In genomic region chr1:18928985-18929384, GRCh38 we compare ENCODE assay signal across 21 cellular contexts.
A peak's percentile ranks its signal among the peaks of the same experiment; 100 is the strongest.
DNase-seq lines count a peak whose midpoint lies in the region; ATAC-seq and TF ChIP-seq lines count a peak whose summit lies in the region.
"Had no signal": no experiment of that assay in that cellular context is flagged by ENCODE, and none has a peak within 500 bp of the region (broad histone marks: within the 10 kb centered on the region; RNA-seq: fewer than 3 reads in every experiment).

No MANE protein-coding gene starts in this region.

- no peaks in the 10 kb centered on the region for H3K9me3 Mint-ChIP-seq in activated naive CD4-positive, alpha-beta T cell treated with anti-CD3 and anti-CD28 coated beads, Interleukin-2, amount 50 U/mL, for 24 hours
- peaks cover 5% of the 10 kb centered on the region for H3K9me3 Mint-ChIP-seq in central memory CD8-positive, alpha-beta T cell
- peaks cover 5% of the 10 kb centered on the region for H3K9me3 Mint-ChIP-seq in stimulated activated memory B cell treated with anti-CD40 and anti-IgM and Interleukin-4, amounts not matched to agents 10 μg/mL and 1 μg/mL and 100 μg/mL, for 72 hours
- H3K9me3 Mint-ChIP-seq: dendritic cell treated with granulocyte-macrophage colony-stimulating factor and Interleukin-4, amounts not matched to agents 40 ng/mL and 50 ng/mL, for 4 days; IgD-negative memory B cell had no signal

- TF ChIP-seq CTCF in RWPE2 (IDR thresholded peaks at IDR 0.05; ENCODE audit: poor library complexity, severe bottlenecking), result no peak

- no peaks in the 10 kb centered on the region for H3K27me3 Mint-ChIP-seq in activated naive CD4-positive, alpha-beta T cell treated with anti-CD3 and anti-CD28 coated beads, Interleukin-2, amount 50 U/mL, for 24 hours
- H3K27me3 Mint-ChIP-seq in central memory CD8-positive, alpha-beta T cell, result no peaks in the 10 kb centered on the region
- no peaks in the 10 kb centered on the region for H3K27me3 Mint-ChIP-seq in stimulated activated memory B cell treated with anti-CD40 and anti-IgM and Interleukin-4, amounts not matched to agents 10 μg/mL and 1 μg/mL and 100 μg/mL, for 72 hours
- H3K27me3 Mint-ChIP-seq: IgD-negative memory B cell had no signal

- peaks cover 84% of the 10 kb centered on the region for H3K4me1 Mint-ChIP-seq in activated naive CD4-positive, alpha-beta T cell treated with anti-CD3 and anti-CD28 coated beads, Interleukin-2, amount 50 U/mL, for 24 hours
- peaks cover 83% of the 10 kb centered on the region for H3K4me1 Mint-ChIP-seq in central memory CD8-positive, alpha-beta T cell
- H3K4me1 Mint-ChIP-seq in stimulated activated memory B cell treated with anti-CD40 and anti-IgM and Interleukin-4, amounts not matched to agents 10 μg/mL and 1 μg/mL and 100 μg/mL, for 72 hours, result peaks cover 84% of the 10 kb centered on the region

- ATAC-seq in RWPE2 (ENCODE audit: low read depth) (no peak), HG03045 (IDR thresholded peaks at IDR 0.05; ENCODE audit: unreplicated experiment) (no peak)
- no peak for ATAC-seq in central memory CD8-positive, alpha-beta T cell (replicated peaks; ENCODE audit: extremely low read depth, poor library complexity, severe bottlenecking)
- no peak for ATAC-seq in stimulated activated memory B cell treated with anti-CD40 and anti-IgM and Interleukin-4, amounts not matched to agents 10 μg/mL and 1 μg/mL and 100 μg/mL, for 72 hours
- ATAC-seq: gastrocnemius medialis, left lobe of liver, mucosa of descending colon, right cardiac atrium had no signal

- H3K36me3 ChIP-seq in RWPE2 (ENCODE audit: low read depth), result no peaks in the 10 kb centered on the region
- H3K36me3 ChIP-seq: breast epithelium, gastrocnemius medialis, stomach had no signal

- H3K4me1 ChIP-seq in RWPE2 (ENCODE audit: insufficient read depth, poor library complexity, severe bottlenecking), result peaks cover 52% of the 10 kb centered on the region

- H3K4me3 ChIP-seq in RWPE2 (ENCODE audit: severe bottlenecking), result no peak overlapping the region
- H3K4me3 ChIP-seq: breast epithelium, gastrocnemius medialis, mucosa of descending colon, stomach had no signal

- H3K9me3 ChIP-seq in RWPE2 (ENCODE audit: severe bottlenecking), result no peaks in the 10 kb centered on the region
- H3K9me3 ChIP-seq: breast epithelium, gastrocnemius medialis, mucosa of descending colon, stomach had no signal

- H3K27ac ChIP-seq in RWPE2 (ENCODE audit: poor library complexity, severe bottlenecking), result peak overlapping the region; percentile 99
- H3K27ac ChIP-seq: gastrocnemius medialis, VCaP had no signal

- no peaks in the 10 kb centered on the region for H3K27me3 ChIP-seq in RWPE2 (ENCODE audit: insufficient read depth, poor library complexity, severe bottlenecking)
- H3K27me3 ChIP-seq: breast epithelium, gastrocnemius medialis, stomach had no signal

- H3K36me3 Mint-ChIP-seq in activated naive CD4-positive, alpha-beta T cell treated with anti-CD3 and anti-CD28 coated beads, Interleukin-2, amount 50 U/mL, for 24 hours, result peaks cover 2% of the 10 kb centered on the region
- H3K36me3 Mint-ChIP-seq in central memory CD8-positive, alpha-beta T cell (ENCODE audit: insufficient read depth), result peaks cover 24% of the 10 kb centered on the region
- peaks cover 6% of the 10 kb centered on the region for H3K36me3 Mint-ChIP-seq in stimulated activated memory B cell treated with anti-CD40 and anti-IgM and Interleukin-4, amounts not matched to agents 10 μg/mL and 1 μg/mL and 100 μg/mL, for 72 hours
- H3K36me3 Mint-ChIP-seq: IgD-negative memory B cell had no signal

- DNase-seq in activated naive CD4-positive, alpha-beta T cell treated with Interleukin-2 at 50 U/mL for 16 hours, result no peak
- DNase-seq in RWPE2 (ENCODE audit: low spot score) (no peak), KG1 (lab: John Stamatoyannopoulos, UW) (no peak), CD1c-positive myeloid dendritic cell (ENCODE audit: extremely low spot score) (no peak)
- no peak for DNase-seq in central memory CD8-positive, alpha-beta T cell (ENCODE audit: low spot score in 2 of 2)
- DNase-seq: activated CD8-positive, alpha-beta memory T cell treated with anti-CD3 and anti-CD28 coated beads for 24 hours; Calu3; gastrocnemius medialis; mucosa of descending colon; NCI-H187; NCI-H446 treated with DMSO at 0.1 percent for 48 hours; stomach had no signal

- H3K27ac Mint-ChIP-seq in activated naive CD4-positive, alpha-beta T cell treated with anti-CD3 and anti-CD28 coated beads, Interleukin-2, amount 50 U/mL, for 24 hours, result peak overlapping the region; percentile 77
- no peak overlapping the region for H3K27ac Mint-ChIP-seq in central memory CD8-positive, alpha-beta T cell (ENCODE audit: low read depth)
- peak overlapping the region; percentile 94 for H3K27ac Mint-ChIP-seq in stimulated activated memory B cell treated with anti-CD40 and anti-IgM and Interleukin-4, amounts not matched to agents 10 μg/mL and 1 μg/mL and 100 μg/mL, for 72 hours

- peak overlapping the region; percentile 52 for H3K4me3 Mint-ChIP-seq in activated naive CD4-positive, alpha-beta T cell treated with anti-CD3 and anti-CD28 coated beads, Interleukin-2, amount 50 U/mL, for 24 hours
- peak overlapping the region; percentile 78 for H3K4me3 Mint-ChIP-seq in central memory CD8-positive, alpha-beta T cell
- no peak overlapping the region for H3K4me3 Mint-ChIP-seq in stimulated activated memory B cell treated with anti-CD40 and anti-IgM and Interleukin-4, amounts not matched to agents 10 μg/mL and 1 μg/mL and 100 μg/mL, for 72 hours
- H3K4me3 Mint-ChIP-seq: dendritic cell treated with granulocyte-macrophage colony-stimulating factor and Interleukin-4, amounts not matched to agents 40 ng/mL and 50 ng/mL, for 4 days had no signal
